In the genomic region with DNA sequence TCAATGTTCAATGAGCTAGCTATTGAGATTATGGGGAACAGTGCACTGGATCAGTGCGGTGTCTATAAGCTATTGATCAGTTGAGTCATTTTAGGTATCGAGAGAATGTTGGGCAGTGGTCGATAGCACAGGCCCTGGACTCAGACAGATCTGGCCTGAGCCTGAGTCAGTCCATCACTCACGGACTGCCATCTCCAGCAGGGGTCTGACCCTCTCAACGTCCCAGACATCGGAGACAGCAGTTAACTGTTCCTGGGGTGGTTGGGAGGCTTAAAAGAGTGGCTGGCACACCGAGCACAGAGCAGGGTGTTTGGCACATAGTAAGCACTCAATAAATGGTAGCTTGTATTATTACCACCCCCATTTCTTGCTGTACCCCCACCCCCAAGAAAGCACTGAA, we compare ENCODE assay signal across 21 cellular contexts. TPM values are rescaled to one million over a fixed set of nuclear protein-coding genes. Genes with fewer than 3 reads are reported as not detected.
A peak's percentile ranks its signal among the peaks of the same experiment; 100 is the strongest.
DNase-seq lines count a peak whose midpoint lies in the region; ATAC-seq, FAIRE-seq and TF ChIP-seq lines count a peak whose summit lies in the region.
"Had no signal": no experiment of that assay in that cellular context is flagged by ENCODE, and none has a peak within 500 bp of the region (broad histone marks: within the 10 kb centered on the region; RNA-seq: fewer than 3 reads in every experiment).

No MANE protein-coding gene starts in this region.

- no peaks in the 10 kb centered on the region for H3K9me3 Mint-ChIP-seq in endodermal cell
- H3K9me3 Mint-ChIP-seq: CD4-positive, alpha-beta memory T cell; HFFc6 had no signal

- H3K36me3 ChIP-seq in endodermal cell (ENCODE audit: control insufficient read depth, insufficient read depth, low read length), result peaks cover 25% of the 10 kb centered on the region
- no peaks in the 10 kb centered on the region for H3K36me3 ChIP-seq in thyroid gland
- H3K36me3 ChIP-seq: HAP-1 had no signal

- peaks cover 7% of the 10 kb centered on the region for H3K27me3 Mint-ChIP-seq in endodermal cell (ENCODE audit: insufficient read depth)

- no peaks in the 10 kb centered on the region for H3K27me3 ChIP-seq in endodermal cell (ENCODE audit: control insufficient read depth, insufficient read depth, low read length, poor library complexity, severe bottlenecking)
- H3K27me3 ChIP-seq in thyroid gland, result no peaks in the 10 kb centered on the region

- TF ChIP-seq CTCF in endodermal cell (conservative IDR thresholded peaks at IDR 0.05) (peak; percentile 30), thyroid gland (IDR thresholded peaks at IDR 0.05) (no peak)

- 89 to 92% methylated on average over 5 to 6 of the region's 7 CpGs for WGBS in endodermal cell (ENCODE audit: insufficient coverage in 1 of 2, insufficient read length in 1 of 2), 2 experiments
- WGBS in thyroid gland, 2 donors, result 79 to 97% methylated on average over 7 of the region's 7 CpGs

- intact Hi-C loops in thyroid gland (cut with DNase I) (no loop called here), Right ventricle myocardium inferior (cut with DNase I) (no loop called here), posterior cingulate gyrus (cut with DNase I) (no loop called here)

- H3K4me3 Mint-ChIP-seq in endodermal cell, result no peak overlapping the region
- H3K4me3 Mint-ChIP-seq: CD4-positive, alpha-beta memory T cell; HFFc6 had no signal

- peaks cover 33% of the 10 kb centered on the region for H3K4me1 Mint-ChIP-seq in endodermal cell
- H3K4me1 Mint-ChIP-seq: CD4-positive, alpha-beta memory T cell had no signal

- no peak overlapping the region for H3K27ac Mint-ChIP-seq in endodermal cell
- H3K27ac Mint-ChIP-seq: CD4-positive, alpha-beta memory T cell; HFFc6 had no signal

- H3K4me1 ChIP-seq in endodermal cell (ENCODE audit: control insufficient read depth, insufficient read depth, low read length), result peaks cover 17% of the 10 kb centered on the region
- peaks cover 14 to 15% of the 10 kb centered on the region in 2 donors for H3K4me1 ChIP-seq in thyroid gland
- H3K4me1 ChIP-seq: HAP-1 had no signal

- no peak overlapping the region for H3K9ac ChIP-seq in endodermal cell (ENCODE audit: extremely low read depth, low read length, poor library complexity, severe bottlenecking)

- no peak for TF ChIP-seq POLR2A in thyroid gland (IDR thresholded peaks at IDR 0.05)

- DNase-seq in HTR-8/SVneo (ENCODE audit: insufficient read length, low spot score) (no peak), endodermal cell (no peak), thyroid gland (no peak), Right ventricle myocardium inferior (ENCODE audit: missing footprints) (no peak), posterior cingulate gyrus (no peak)
- DNase-seq: C1 segment of cervical spinal cord; Calu3; CD4-positive, alpha-beta memory T cell; COR-L47; DMS53; DMS79 treated with DMSO at 0.1 percent for 48 hours; GF-D8; GOT3; HFFc6 had no signal

- ATAC-seq in GM18873 (IDR thresholded peaks at IDR 0.05; ENCODE audit: low FRiP score, unreplicated experiment) (no peak), Right ventricle myocardium inferior (no peak)

- no peaks in the 10 kb centered on the region for H3K9me3 ChIP-seq in endodermal cell (ENCODE audit: control insufficient read depth, low read length)
- H3K9me3 ChIP-seq in thyroid gland, result no peaks in the 10 kb centered on the region
- H3K9me3 ChIP-seq: HAP-1 had no signal

- no peak overlapping the region for H3K4me3 ChIP-seq in endodermal cell (ENCODE audit: low read length)
- no peak overlapping the region for H3K4me3 ChIP-seq in thyroid gland (replicated peaks in 1 of 3)
- H3K4me3 ChIP-seq: HAP-1 had no signal

- H3K36me3 Mint-ChIP-seq in endodermal cell (ENCODE audit: low read depth), result peaks cover 9% of the 10 kb centered on the region
- H3K36me3 Mint-ChIP-seq: CD4-positive, alpha-beta memory T cell had no signal

- no peak overlapping the region for H3K27ac ChIP-seq in endodermal cell (ENCODE audit: low read depth, low read length)
- H3K27ac ChIP-seq in thyroid gland, result peak overlapping the region in 2 of 3 donors; percentile 73 to 83

- FAIRE-seq in HTR-8/SVneo (lab: Jason Lieb, UNC), result peak; percentile 44
- FAIRE-seq: GM12891, GM18507, H54 had no signal

RNA-seq across cellular contexts. Expression of a gene that starts 9.3 kb away (rescaled TPM):
- total RNA-seq in endodermal cell (10 to 100 TPM in 1 of 2 donors, 1 to 10 TPM in 1; 9.1 to 18.0 TPM), thyroid gland (10 to 100 TPM in 3 of 4 donors, 1 to 10 TPM in 1; 9.9 to 20.1 (median 13.8) TPM), Right ventricle myocardium inferior (1.5 TPM)
- 19.3 TPM for polyA plus RNA-seq in endodermal cell (2013, experiment 1 of 2)
- 17.2 TPM for polyA plus RNA-seq in endodermal cell (2013, experiment 2 of 2)
- total RNA-seq: A673; CD4-positive, alpha-beta memory T cell; G401 had no signal
- polyA plus RNA-seq: CD4-positive, alpha-beta memory T cell had no signal
